8 cellular contexts compared by ENCODE assay signal in the genomic region with DNA sequence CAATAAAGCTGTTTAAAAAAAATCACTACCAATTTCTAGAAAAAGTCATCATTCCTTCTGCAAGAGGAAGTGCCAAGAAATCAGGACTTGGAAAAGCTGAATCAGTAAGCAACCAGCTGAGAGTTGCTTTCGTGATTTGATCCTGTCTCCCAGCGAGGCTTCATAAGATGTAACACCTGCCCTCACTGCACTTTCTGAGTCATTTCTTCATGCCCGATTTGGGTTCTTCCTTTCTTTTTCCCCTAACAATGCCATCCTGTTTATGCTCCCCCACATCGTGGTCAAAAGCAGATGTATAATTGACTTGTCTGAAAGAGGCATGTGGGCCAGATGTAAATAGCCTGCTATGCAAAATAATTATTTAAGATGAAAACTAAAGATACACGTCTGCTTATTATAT. TPM values are rescaled to one million over a fixed set of nuclear protein-coding genes. Genes with fewer than 3 reads are reported as not detected.
DNase-seq lines count a peak whose midpoint lies in the region; ATAC-seq and TF ChIP-seq lines count a peak whose summit lies in the region.

No MANE protein-coding gene starts in this region.

- no peak for TF ChIP-seq CTCF in H9 (conservative IDR thresholded peaks at IDR 0.05)
- no peak for TF ChIP-seq CTCF in omental fat pad (IDR thresholded peaks at IDR 0.05)

- no peak overlapping the region for H2BK20ac ChIP-seq in H9 (ENCODE audit: low read depth, low read length, poor library complexity, severe bottlenecking)

- no peak overlapping the region for H3K27ac ChIP-seq in H9 (ENCODE audit: insufficient read length, low read depth, low read length)

- peaks cover 23% of the 10 kb centered on the region for H3K36me3 Mint-ChIP-seq in activated naive CD8-positive, alpha-beta T cell treated with anti-CD3 and anti-CD28 coated beads, Interleukin-2, amount 50 U/mL, for 24 hours (ENCODE audit: low read depth)
- peaks cover 0 to 3% (median 0%) of the 10 kb centered on the region in 3 experiments; a peak in 1 of 7 replicates for H3K36me3 Mint-ChIP-seq in H9 (ENCODE audit: insufficient read depth in 1 of 3, low read depth in 3 of 3)

- H4K91ac ChIP-seq in H9 (ENCODE audit: insufficient read length, low read depth, low read length): no peak overlapping the region

- no peak overlapping the region for H3T11ph ChIP-seq in H9 (ENCODE audit: low read length)

- ATAC-seq in HG03354 (IDR thresholded peaks at IDR 0.05; ENCODE audit: poor library complexity, severe bottlenecking, unreplicated experiment): peak; percentile 79
- peak; percentile 83 for ATAC-seq in activated naive CD8-positive, alpha-beta T cell treated with anti-CD3 and anti-CD28 coated beads, Interleukin-2, amount 50 U/mL, for 24 hours
- ATAC-seq in omental fat pad (ENCODE audit: low FRiP score): no peak

- H2BK120ac ChIP-seq in H9 (ENCODE audit: low read depth, low read length, poor library complexity, severe bottlenecking): no peak overlapping the region

- no peaks in the 10 kb centered on the region; the same call in 1 of the 2 replicates for H3K79me2 ChIP-seq in H9 (ENCODE audit: insufficient read depth, low read length)

- H2BK12ac ChIP-seq in H9 (ENCODE audit: insufficient read length, low read depth, low read length): no peak overlapping the region

- H2BK15ac ChIP-seq in H9 (ENCODE audit: low read depth, low read length): no peak overlapping the region

- H3K4ac ChIP-seq in H9 (ENCODE audit: low read depth, low read length): no peak overlapping the region

- WGBS in H9 (ENCODE audit: extremely low coverage, insufficient read length, low lambda C conversion rate): no CpG with 5 or more reads among the region's 5 CpGs

- H3K27ac Mint-ChIP-seq in activated naive CD8-positive, alpha-beta T cell treated with anti-CD3 and anti-CD28 coated beads, Interleukin-2, amount 50 U/mL, for 24 hours: peak overlapping the region; percentile 94
- no peak overlapping the region for H3K27ac Mint-ChIP-seq in H9

- no peak overlapping the region for H3K18ac ChIP-seq in H9 (ENCODE audit: insufficient read length, low read depth, low read length)

- H3K27me3 Mint-ChIP-seq in activated naive CD8-positive, alpha-beta T cell treated with anti-CD3 and anti-CD28 coated beads, Interleukin-2, amount 50 U/mL, for 24 hours: no peaks in the 10 kb centered on the region
- no peaks in the 10 kb centered on the region for H3K27me3 Mint-ChIP-seq in H9 (ENCODE audit: low read depth)

- H2BK5ac ChIP-seq in H9 (ENCODE audit: insufficient read length, low read length): no peak overlapping the region

- no peak overlapping the region for H3K56ac ChIP-seq in H9 (ENCODE audit: insufficient read length, low read depth, low read length)

- no peak overlapping the region for H4K8ac ChIP-seq in H9 (replicated peaks; ENCODE audit: insufficient read length, low read depth, low read length)

- H3K4me3 Mint-ChIP-seq in activated naive CD8-positive, alpha-beta T cell treated with anti-CD3 and anti-CD28 coated beads, Interleukin-2, amount 50 U/mL, for 24 hours: peak overlapping the region; percentile 68
- H3K4me3 Mint-ChIP-seq in H9: no peak overlapping the region

- no peak overlapping the region for H3K14ac ChIP-seq in H9 (ENCODE audit: insufficient read depth, low read length)

- H3K9ac ChIP-seq in H9 (ENCODE audit: extremely low read depth, insufficient read length, low read length): no peak overlapping the region

- no peaks in the 10 kb centered on the region for H3K9me3 ChIP-seq in H9 (ENCODE audit: control insufficient read depth, low read depth, low read length)

- H3K4me1 Mint-ChIP-seq in activated naive CD8-positive, alpha-beta T cell treated with anti-CD3 and anti-CD28 coated beads, Interleukin-2, amount 50 U/mL, for 24 hours: peaks cover 90% of the 10 kb centered on the region
- peaks cover 36 to 44% of the 10 kb centered on the region in 2 experiments for H3K4me1 Mint-ChIP-seq in H9

- no peaks in the 10 kb centered on the region for H3K23me2 ChIP-seq in H9 (ENCODE audit: insufficient read length, low read depth, low read length, poor library complexity, severe bottlenecking)

- H4K5ac ChIP-seq in H9 (ENCODE audit: insufficient read length, low read depth, low read length): no peak overlapping the region

- DNase-seq in stimulated activated CD8-positive, alpha-beta memory T cell treated with anti-CD3 and anti-CD28 coated beads, Interleukin-15, amount 100 ng/mL, for 48 hours (ENCODE audit: low read depth in 2 of 2): peak; percentile 21 to 23
- no peak for DNase-seq in stimulated activated CD8-positive, alpha-beta memory T cell treated with anti-CD3 and anti-CD28 coated beads, Interleukin-4, amount 100 ng/mL, for 48 hours
- DNase-seq in activated naive CD8-positive, alpha-beta T cell treated with anti-CD3 and anti-CD28 coated beads, Interleukin-2, amount 50 U/mL, for 24 hours: no peak
- DNase-seq in stromal cell of bone marrow (ENCODE audit: low read depth) (peak; percentile 62), H9 (no peak), NCI-H1436 (lab: John Stamatoyannopoulos, UW) (no peak), omental fat pad (ENCODE audit: low spot score) (no peak)

- H2AFZ ChIP-seq in H9 (ENCODE audit: low read length): no peak overlapping the region

- H3K23ac ChIP-seq in H9 (ENCODE audit: insufficient read length, low read depth, low read length): no peak overlapping the region

- H2AK5ac ChIP-seq in H9 (ENCODE audit: insufficient read length, low read length): no peak overlapping the region

- H3K27me3 ChIP-seq in H9 (ENCODE audit: insufficient read depth, low read length): no peaks in the 10 kb centered on the region

- no peak overlapping the region for H3K4me2 ChIP-seq in H9 (ENCODE audit: insufficient read depth, insufficient read length, low read length)

- peaks cover 10% of the 10 kb centered on the region; the same call in 1 of the 2 replicates for H3K4me1 ChIP-seq in H9 (ENCODE audit: insufficient read depth, low read length)

- no peaks in the 10 kb centered on the region for H3K79me1 ChIP-seq in H9 (ENCODE audit: insufficient read depth, low read depth, low read length, poor library complexity, severe bottlenecking)

- peaks cover 4% of the 10 kb centered on the region for H3K9me3 Mint-ChIP-seq in activated naive CD8-positive, alpha-beta T cell treated with anti-CD3 and anti-CD28 coated beads, Interleukin-2, amount 50 U/mL, for 24 hours
- no peaks in the 10 kb centered on the region for H3K9me3 Mint-ChIP-seq in H9

- H4K20me1 ChIP-seq in H9 (ENCODE audit: control insufficient read depth, insufficient read depth, insufficient read length): no peaks in the 10 kb centered on the region

RNA-seq across cellular contexts. Expression of a gene that starts 52.1 kb away (rescaled TPM):
- 5.0 and 5.1 TPM in 2 replicates for total RNA-seq in H9 (2021)
- 10 to 100 TPM; 13.9 to 75.0 (median 15.0) TPM for total RNA-seq in omental fat pad

Comparison
In these comparisons a context has a peak if more than half of its experiments do, and no peak if none do; other contexts are left out.
1. DNase-seq: peak in stimulated activated CD8-positive, alpha-beta memory T cell treated with anti-CD3 and anti-CD28 coated beads, Interleukin-15, amount 100 ng/mL, for 48 hours (2 of 2) and stromal cell of bone marrow (single experiment); none in stimulated activated CD8-positive, alpha-beta memory T cell treated with anti-CD3 and anti-CD28 coated beads, Interleukin-4, amount 100 ng/mL, for 48 hours (single experiment), activated naive CD8-positive, alpha-beta T cell treated with anti-CD3 and anti-CD28 coated beads, Interleukin-2, amount 50 U/mL, for 24 hours (single experiment), H9 (single experiment), NCI-H1436 (single experiment) and omental fat pad (single experiment).